1 cellular context compared by ENCODE assay signal in the genomic region with DNA sequence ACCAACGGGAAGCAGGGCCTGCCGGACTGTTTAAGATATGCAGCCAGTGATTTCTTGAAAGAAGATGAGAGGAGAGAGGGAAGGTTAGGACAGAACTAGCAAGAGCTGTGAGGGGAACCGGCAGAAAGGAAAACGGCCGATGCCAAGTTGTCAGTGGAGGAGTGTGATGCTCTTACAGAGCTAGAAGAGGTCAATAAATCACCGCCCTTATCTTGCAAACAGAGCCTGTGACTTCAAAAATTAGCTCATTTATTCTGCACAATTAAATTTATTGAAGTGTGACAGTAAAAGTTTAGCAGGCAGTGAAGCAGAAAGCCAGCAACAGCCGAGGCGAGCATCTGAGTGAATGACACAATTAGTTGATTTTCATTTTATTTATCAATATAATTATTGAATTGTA.
TF ChIP-seq lines count a peak whose summit lies in the region.

No MANE protein-coding gene starts in this region.

TF ChIP-seq in SK-N-SH, 30 proteins besides CTCF, POLR2A, EP300 and RAD21 (continued from another document):
- TF ChIP-seq, protein P1, sequence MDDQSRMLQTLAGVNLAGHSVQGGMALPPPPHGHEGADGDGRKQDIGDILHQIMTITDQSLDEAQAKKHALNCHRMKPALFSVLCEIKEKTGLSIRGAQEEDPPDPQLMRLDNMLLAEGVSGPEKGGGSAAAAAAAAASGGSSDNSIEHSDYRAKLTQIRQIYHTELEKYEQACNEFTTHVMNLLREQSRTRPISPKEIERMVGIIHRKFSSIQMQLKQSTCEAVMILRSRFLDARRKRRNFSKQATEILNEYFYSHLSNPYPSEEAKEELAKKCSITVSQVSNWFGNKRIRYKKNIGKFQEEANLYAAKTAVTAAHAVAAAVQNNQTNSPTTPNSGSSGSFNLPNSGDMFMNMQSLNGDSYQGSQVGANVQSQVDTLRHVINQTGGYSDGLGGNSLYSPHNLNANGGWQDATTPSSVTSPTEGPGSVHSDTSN (IDR thresholded peaks at IDR 0.05), result no peak
- no peak for TF ChIP-seq GATA2 (CRISPR knock-in tag; IDR thresholded peaks at IDR 0.05)
- TF ChIP-seq ELF1 (IDR thresholded peaks at IDR 0.05), result no peak
- no peak for TF ChIP-seq NRF1 (IDR thresholded peaks at IDR 0.05; ENCODE audit: low read depth, low read length)
- no peak for TF ChIP-seq RCOR1 (IDR thresholded peaks at IDR 0.05; ENCODE audit: low read length)
- TF ChIP-seq, protein P2, sequence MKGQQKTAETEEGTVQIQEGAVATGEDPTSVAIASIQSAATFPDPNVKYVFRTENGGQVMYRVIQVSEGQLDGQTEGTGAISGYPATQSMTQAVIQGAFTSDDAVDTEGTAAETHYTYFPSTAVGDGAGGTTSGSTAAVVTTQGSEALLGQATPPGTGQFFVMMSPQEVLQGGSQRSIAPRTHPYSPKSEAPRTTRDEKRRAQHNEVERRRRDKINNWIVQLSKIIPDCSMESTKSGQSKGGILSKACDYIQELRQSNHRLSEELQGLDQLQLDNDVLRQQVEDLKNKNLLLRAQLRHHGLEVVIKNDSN (IDR thresholded peaks at IDR 0.05; ENCODE audit: borderline replicate concordance, low read depth), result no peak
- no peak for TF ChIP-seq YY1 (IDR thresholded peaks at IDR 0.05; ENCODE audit: low read depth)
